34 cellular contexts compared by ENCODE assay signal in genomic region chr21:26146681-26147080, GRCh38.
"Had no signal": no experiment of that assay in that cellular context is flagged by ENCODE, and none has a peak within 500 bp of the region (broad histone marks: within the 10 kb centered on the region; RNA-seq: fewer than 3 reads in every experiment).

No MANE protein-coding gene starts in this region.

- H3K9me3 Mint-ChIP-seq: activated CD4-positive, alpha-beta memory T cell treated with anti-CD3 and anti-CD28 coated beads for 36 hours; activated naive CD4-positive, alpha-beta T cell treated with anti-CD3 and anti-CD28 coated beads, Interleukin-2, amount 10 ng/mL, durations not matched to agents 7 days and 5 days; activated naive CD8-positive, alpha-beta T cell treated with anti-CD3 and anti-CD28 coated beads, Interleukin-2, amount 50 U/mL, for 24 hours; activated T-cell treated with anti-CD3 and anti-CD28 coated beads, Interleukin-2, amount 50 U/mL, for 4 hours; central memory CD8-positive, alpha-beta T cell; WTC11 had no signal

- H3K36me3 ChIP-seq: brain microvascular endothelial cell, cardiac muscle cell, MG63 had no signal

- H3K27ac Mint-ChIP-seq: activated CD4-positive, alpha-beta memory T cell treated with anti-CD3 and anti-CD28 coated beads for 36 hours; activated naive CD4-positive, alpha-beta T cell treated with anti-CD3 and anti-CD28 coated beads, Interleukin-2, amount 10 ng/mL, durations not matched to agents 7 days and 5 days; activated naive CD8-positive, alpha-beta T cell; activated naive CD8-positive, alpha-beta T cell treated with anti-CD3 and anti-CD28 coated beads, Interleukin-2, amount 50 U/mL, for 24 hours; WTC11 had no signal

- H3K4me3 Mint-ChIP-seq: activated CD4-positive, alpha-beta memory T cell treated with anti-CD3 and anti-CD28 coated beads for 36 hours; activated naive CD4-positive, alpha-beta T cell treated with anti-CD3 and anti-CD28 coated beads, Interleukin-2, amount 10 ng/mL, durations not matched to agents 7 days and 5 days; activated naive CD8-positive, alpha-beta T cell; activated naive CD8-positive, alpha-beta T cell treated with anti-CD3 and anti-CD28 coated beads, Interleukin-2, amount 50 U/mL, for 24 hours; activated T-cell treated with anti-CD3 and anti-CD28 coated beads, Interleukin-2, amount 50 U/mL, for 4 hours; central memory CD8-positive, alpha-beta T cell; WTC11 had no signal

- H3K4me1 Mint-ChIP-seq: central memory CD8-positive, alpha-beta T cell had no signal

- H3K9me3 ChIP-seq: MG63 had no signal

- H3K27ac ChIP-seq: brain microvascular endothelial cell, cardiac muscle cell, PC-9, RWPE1 had no signal

- DNase-seq: activated CD4-positive, alpha-beta memory T cell treated with anti-CD3 and anti-CD28 coated beads for 36 hours; activated CD4-positive, alpha-beta T cell treated with anti-CD3 and anti-CD28 coated beads for 4 hours; activated CD4-positive, alpha-beta T cell treated with anti-CD3 and anti-CD28 coated beads, Interleukin-2, amount 50 U/mL, for 1 hour; activated CD4-positive, CD25-positive, alpha-beta regulatory T cell treated with anti-CD3 and anti-CD28 coated beads, Interleukin-2, amount 50 U/mL, for 72 hours; activated CD8-positive, alpha-beta memory T cell treated with anti-CD3 and anti-CD28 coated beads, Interleukin-2, amount 50 U/mL, for 4 hours; activated effector memory CD4-positive, alpha-beta T cell treated with Interleukin-2 at 50 U/mL for 16 hours; activated naive CD4-positive, alpha-beta T cell treated with anti-CD3 and anti-CD28 coated beads, Interleukin-2, amount 10 ng/mL, durations not matched to agents 7 days and 5 days; activated naive CD8-positive, alpha-beta T cell treated with anti-CD3 and anti-CD28 coated beads, Interleukin-2, amount 50 U/mL, for 24 hours; activated T-cell treated with anti-CD3 and anti-CD28 coated beads for 4 hours; activated T-cell treated with anti-CD3 and anti-CD28 coated beads, Interleukin-2, amount 50 U/mL, for 4 hours; aorta; brain microvascular endothelial cell; Karpas-422; KBM-7; MG63; NCI-H1048; NCI-H1105 treated with DMSO at 0.1 percent for 48 hours; NCI-H1436; NCI-H1694; NCI-H2029; NCI-H345; NCI-H524 treated with DMSO at 0.1 percent for 48 hours; NCI-H748 treated with DMSO at 0.1 percent for 48 hours; PC-9; SIG-M5; SW 1271; T-helper 1 cell; T-helper 2 cell; T1000 had no signal

- H3K4me3 ChIP-seq: cardiac muscle cell, MG63, PC-9 had no signal

- H3K27me3 ChIP-seq: brain microvascular endothelial cell, cardiac muscle cell, MG63 had no signal

- H3K36me3 Mint-ChIP-seq: activated naive CD4-positive, alpha-beta T cell treated with anti-CD3 and anti-CD28 coated beads, Interleukin-2, amount 10 ng/mL, durations not matched to agents 7 days and 5 days had no signal

- H3K27me3 Mint-ChIP-seq: activated CD4-positive, alpha-beta memory T cell treated with anti-CD3 and anti-CD28 coated beads for 36 hours; activated naive CD4-positive, alpha-beta T cell treated with anti-CD3 and anti-CD28 coated beads, Interleukin-2, amount 10 ng/mL, durations not matched to agents 7 days and 5 days; activated naive CD8-positive, alpha-beta T cell; activated naive CD8-positive, alpha-beta T cell treated with anti-CD3 and anti-CD28 coated beads, Interleukin-2, amount 50 U/mL, for 24 hours; central memory CD8-positive, alpha-beta T cell had no signal
